Comparison of ENCODE assay signal across 9 cellular contexts in the genomic region with DNA sequence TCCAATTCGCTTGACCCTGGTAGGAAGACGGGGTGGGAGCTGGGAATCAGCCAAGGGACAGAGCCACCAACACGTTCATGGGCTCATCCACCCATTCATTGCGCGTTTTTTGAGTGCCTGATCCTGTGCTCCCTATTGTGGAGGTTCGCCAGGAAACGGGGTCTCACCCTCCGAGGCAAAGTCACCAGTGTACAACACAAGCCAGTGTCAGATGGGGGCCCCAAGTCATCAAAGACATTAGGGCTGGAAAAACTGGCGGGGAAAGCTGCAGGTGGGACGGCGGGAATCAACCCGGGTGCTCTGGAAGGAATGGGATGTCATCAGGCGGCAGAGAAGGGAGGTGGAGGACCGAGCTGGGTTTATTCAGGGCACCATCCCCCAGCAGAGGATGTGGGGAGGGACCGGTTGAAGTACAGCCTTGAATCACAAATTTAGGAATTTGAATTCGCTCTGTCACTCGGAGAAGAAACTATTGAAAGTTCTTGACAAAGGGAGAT. TPM values are rescaled to one million over a fixed set of nuclear protein-coding genes. Genes with fewer than 3 reads are reported as not detected.
DNase-seq lines count a peak whose midpoint lies in the region; ATAC-seq and TF ChIP-seq lines count a peak whose summit lies in the region.
"Had no signal": no experiment of that assay in that cellular context is flagged by ENCODE, and none has a peak within 500 bp of the region (broad histone marks: within the 10 kb centered on the region; RNA-seq: fewer than 3 reads in every experiment).

No MANE protein-coding gene starts in this region.

- H3K27ac ChIP-seq in neural progenitor cell, result no peak overlapping the region

- no peaks in the 10 kb centered on the region for H4K20me1 ChIP-seq in neural progenitor cell (ENCODE audit: low read depth)

- intact Hi-C loops in CD14-positive monocyte (cut with micrococcal nuclease), result no loop called here

- peaks cover 59% of the 10 kb centered on the region for H3K27me3 ChIP-seq in neural progenitor cell

- ATAC-seq in T-cell (replicated peaks in 1 of 4) (no peak), HG03159 (IDR thresholded peaks at IDR 0.05; ENCODE audit: unreplicated experiment) (no peak), GM19397 (IDR thresholded peaks at IDR 0.05; ENCODE audit: unreplicated experiment) (no peak)

- H3K36me3 ChIP-seq in neural progenitor cell, result no peaks in the 10 kb centered on the region

- peak overlapping the region; percentile 87 for H2AFZ ChIP-seq in neural progenitor cell (replicated peaks)

- TF ChIP-seq CTCF in CD14-positive monocyte (IDR thresholded peaks at IDR 0.05) (no peak), foreskin fibroblast (IDR thresholded peaks at IDR 0.05; ENCODE audit: low read depth, low read length) (no peak), neural progenitor cell (IDR thresholded peaks at IDR 0.05) (no peak)

- H3K4me3 Mint-ChIP-seq in CD14-positive monocyte (peak overlapping the region; percentile 79 to 87), T-cell (peak overlapping the region; percentile 27 to 68 (median 47)), neural progenitor cell (peak overlapping the region; percentile 82)

- H3K4me3 ChIP-seq in foreskin fibroblast (ENCODE audit: low read depth in 1 of 2, low read length in 2 of 2) (peak overlapping the region; percentile 85 to 96), neural progenitor cell (peak overlapping the region; percentile 78)

- no peak overlapping the region for H3K9ac ChIP-seq in neural progenitor cell

- H3K9me3 Mint-ChIP-seq in CD14-positive monocyte (peaks cover under 1 to 9% (median 2%) of the 10 kb centered on the region in 7 donors), T-cell (peaks cover 0 to 4% (median 0%) of the 10 kb centered on the region in 3 donors), neural progenitor cell (no peaks in the 10 kb centered on the region)

- H3K4me1 Mint-ChIP-seq in CD14-positive monocyte, result peaks cover 35% of the 10 kb centered on the region
- peaks cover 22 to 30% (median 25%) of the 10 kb centered on the region in 3 donors for H3K4me1 Mint-ChIP-seq in T-cell
- peaks cover 15% of the 10 kb centered on the region for H3K4me1 Mint-ChIP-seq in neural progenitor cell

- no peaks in the 10 kb centered on the region for H3K79me2 ChIP-seq in neural progenitor cell (ENCODE audit: low read depth)

- H3K27me3 Mint-ChIP-seq in CD14-positive monocyte (ENCODE audit: low read depth in 3 of 3), result peaks cover 21 to 43% (median 36%) of the 10 kb centered on the region in 3 donors
- H3K27me3 Mint-ChIP-seq in T-cell, result peaks cover 33 to 35% of the 10 kb centered on the region in 2 donors
- peaks cover 19% of the 10 kb centered on the region for H3K27me3 Mint-ChIP-seq in neural progenitor cell (ENCODE audit: insufficient read depth, low read depth)

- no peaks in the 10 kb centered on the region for H3K4me1 ChIP-seq in neural progenitor cell

- peaks cover 12 to 15% of the 10 kb centered on the region in 2 donors for H3K36me3 Mint-ChIP-seq in CD14-positive monocyte
- no peaks in the 10 kb centered on the region for H3K36me3 Mint-ChIP-seq in T-cell
- H3K36me3 Mint-ChIP-seq in neural progenitor cell, result no peaks in the 10 kb centered on the region

- POLR2A ChIA-PET in T-cell (lab: Charles Lee), result no interaction called here

- H3K4me2 ChIP-seq in neural progenitor cell, result peak overlapping the region; percentile 93

- CTCF ChIA-PET in T-cell (lab: Charles Lee), result no interaction called here

- H3F3A ChIP-seq in neural progenitor cell (ENCODE audit: low read depth), result peaks cover 17% of the 10 kb centered on the region

- no peaks in the 10 kb centered on the region for H3K9me3 ChIP-seq in neural progenitor cell (ENCODE audit: low read depth)

- H3K27ac Mint-ChIP-seq in CD14-positive monocyte (peak overlapping the region in 6 of 7 donors; percentile 14 to 91 (median 72)), T-cell (no peak overlapping the region), neural progenitor cell (no peak overlapping the region)

- DNase-seq in CD14-positive monocyte (ENCODE audit: low spot score), result no peak
- DNase-seq in T-cell, result no peak
- no peak for DNase-seq in foreskin fibroblast
- peak; percentile 26 for DNase-seq in neural progenitor cell (ENCODE audit: low spot score)
- DNase-seq in NCI-H1694 (lab: John Stamatoyannopoulos, UW), result no peak
- no peak for DNase-seq in hippocampal formation (lab: John Stamatoyannopoulos, UW)
- DNase-seq: Kasumi-1 had no signal

RNA-seq across cellular contexts. Expression of gene NID1, which starts 0.7 kb away (rescaled TPM):
- 10 to 100 TPM in 1 of 2 donors, 1 to 10 TPM in 1; 6.8 to 14.4 TPM for polyA plus RNA-seq in CD14-positive monocyte
- under 1 TPM in 4 of 5 donors, not detected in 1; 0.05 to 0.50 (median 0.34) TPM for total RNA-seq in T-cell
- 32.5 and 42.7 TPM in 2 replicates for total RNA-seq in neural progenitor cell (ENCODE audit: low replicate concordance)

Comparison
In these comparisons a context has a peak if more than half of its experiments do, and no peak if none do; other contexts are left out.
1. H3K27ac Mint-ChIP-seq: peak in CD14-positive monocyte (6 of 7); none in T-cell (0 of 2) and neural progenitor cell (single experiment).
2. RNA of gene NID1, which starts 0.7 kb away (total RNA-seq): 32.5 to 42.7 TPM in neural progenitor cell; 0.05 to 0.50 TPM in T-cell; every median in the first group is over 10 times any median in the second.
3. Peak in every context shown above with its lines, with median percentiles within 50 percentile points of each other: H3K4me3 Mint-ChIP-seq.